Comparison of ENCODE assay signal across 19 cellular contexts in genomic region chr1:62398377-62398776, GRCh38. TPM values are rescaled to one million over a fixed set of nuclear protein-coding genes. Genes with fewer than 3 reads are reported as not detected.
DNase-seq lines count a peak whose midpoint lies in the region; ATAC-seq, FAIRE-seq and TF ChIP-seq lines count a peak whose summit lies in the region.
"Had no signal": no experiment of that assay in that cellular context is flagged by ENCODE, and none has a peak within 500 bp of the region (broad histone marks: within the 10 kb centered on the region; RNA-seq: fewer than 3 reads in every experiment).

No MANE protein-coding gene starts in this region.

- no peaks in the 10 kb centered on the region for H3K4me1 ChIP-seq in astrocyte (ENCODE audit: insufficient read depth, low read length)
- peaks cover 22% of the 10 kb centered on the region for H3K4me1 ChIP-seq in foreskin keratinocyte
- H3K4me1 ChIP-seq: ascending aorta, gastroesophageal sphincter, right atrium auricular region had no signal

- no peaks in the 10 kb centered on the region for H4K20me1 ChIP-seq in astrocyte (ENCODE audit: insufficient read depth, low read length)

- H3K4me3 Mint-ChIP-seq in HFFc6, result no peak overlapping the region
- H3K4me3 Mint-ChIP-seq in astrocyte (ENCODE audit: unreplicated experiment), result no peak overlapping the region
- H3K4me3 Mint-ChIP-seq: activated CD8-positive, alpha-beta T cell treated with anti-CD3 and anti-CD28 coated beads, Interleukin-2, amount 10 ng/mL, durations not matched to agents 7 days and 5 days; activated T-helper 17 cell treated with anti-CD3 and anti-CD28 coated beads, Interleukin-2, amount 50 U/mL, for 72 hours; memory B cell; nephron had no signal

- H3K36me3 Mint-ChIP-seq in HFFc6 (ENCODE audit: low read depth) (no peaks in the 10 kb centered on the region), astrocyte (ENCODE audit: low read depth, unreplicated experiment) (no peaks in the 10 kb centered on the region)
- H3K36me3 Mint-ChIP-seq: memory B cell had no signal

- H3K27ac Mint-ChIP-seq in HFFc6, result no peak overlapping the region
- no peak overlapping the region for H3K27ac Mint-ChIP-seq in astrocyte (ENCODE audit: unreplicated experiment)
- H3K27ac Mint-ChIP-seq: activated CD8-positive, alpha-beta T cell treated with anti-CD3 and anti-CD28 coated beads, Interleukin-2, amount 10 ng/mL, durations not matched to agents 7 days and 5 days; activated T-helper 17 cell treated with anti-CD3 and anti-CD28 coated beads, Interleukin-2, amount 50 U/mL, for 72 hours; memory B cell; nephron had no signal

- ATAC-seq in foreskin keratinocyte, result peak; percentile 77
- ATAC-seq in GM19023 (IDR thresholded peaks at IDR 0.05; ENCODE audit: unreplicated experiment), result no peak
- ATAC-seq in HG03196 (IDR thresholded peaks at IDR 0.05; ENCODE audit: unreplicated experiment), result no peak
- ATAC-seq: activated CD8-positive, alpha-beta T cell treated with anti-CD3 and anti-CD28 coated beads, Interleukin-2, amount 10 ng/mL, durations not matched to agents 7 days and 5 days; activated T-helper 17 cell treated with anti-CD3 and anti-CD28 coated beads, Interleukin-2, amount 50 U/mL, for 72 hours; gastroesophageal sphincter had no signal

- H3K27me3 ChIP-seq in astrocyte (ENCODE audit: insufficient read depth, low read length) (peaks cover 2% of the 10 kb centered on the region), foreskin keratinocyte (peaks cover 5% of the 10 kb centered on the region)
- H3K27me3 ChIP-seq: ascending aorta, gastroesophageal sphincter, right atrium auricular region, suprapubic skin had no signal

- H3K27ac ChIP-seq in astrocyte (ENCODE audit: low read depth, low read length) (no peak overlapping the region), foreskin keratinocyte (no peak overlapping the region)
- H3K27ac ChIP-seq: ascending aorta, gastroesophageal sphincter, right atrium auricular region, SK-N-MC, suprapubic skin had no signal

- H2AFZ ChIP-seq in astrocyte (ENCODE audit: low read depth, low read length), result no peak overlapping the region

- DNase-seq in AG04449 (ENCODE audit: low read depth, low spot score), result peak; percentile 17
- DNase-seq in HFFc6, result peak; percentile 72
- peak; percentile 89 for DNase-seq in astrocyte (ENCODE audit: low read depth)
- DNase-seq in foreskin keratinocyte, result peak; percentile 78 to 90
- no peak for DNase-seq in H4 (ENCODE audit: low spot score)
- DNase-seq in dermis blood vessel endothelial cell, result no peak
- DNase-seq: activated CD8-positive, alpha-beta T cell treated with anti-CD3 and anti-CD28 coated beads, Interleukin-2, amount 10 ng/mL, durations not matched to agents 7 days and 5 days; effector CD8-positive, alpha-beta T cell; NCI-H345 had no signal

- no peak for TF ChIP-seq CTCF in AG04449 (IDR thresholded peaks at IDR 0.05; ENCODE audit: insufficient read depth, low read length, missing control alignments)
- no peak for TF ChIP-seq CTCF in HFFc6 (IDR thresholded peaks at IDR 0.05)
- no peak for TF ChIP-seq CTCF in astrocyte (IDR thresholded peaks at IDR 0.05; ENCODE audit: insufficient read depth, low read depth, low read length)
- no peak for TF ChIP-seq CTCF in foreskin keratinocyte (conservative IDR thresholded peaks at IDR 0.05)

- H3K4me3 ChIP-seq in AG04449 (ENCODE audit: low read depth, low read length) (no peak overlapping the region), astrocyte (ENCODE audit: insufficient read depth, low read depth, low read length) (no peak overlapping the region)
- H3K4me3 ChIP-seq: ascending aorta, gastroesophageal sphincter, right atrium auricular region, SK-N-MC, suprapubic skin had no signal

- no peaks in the 10 kb centered on the region for H3K79me2 ChIP-seq in astrocyte (ENCODE audit: insufficient read depth, low read length)

- no peaks in the 10 kb centered on the region for H3K9me3 ChIP-seq in astrocyte (ENCODE audit: insufficient read depth, low read depth, low read length)
- H3K9me3 ChIP-seq: ascending aorta, gastroesophageal sphincter, right atrium auricular region, suprapubic skin had no signal

- 0 out of 2 replicates have a peak, but pooled peaks cover 5% of the 10 kb centered on the region for H3K4me1 Mint-ChIP-seq in HFFc6 (ENCODE audit: low read depth)
- H3K4me1 Mint-ChIP-seq in astrocyte (ENCODE audit: low read depth, unreplicated experiment), result peaks cover 2% of the 10 kb centered on the region
- H3K4me1 Mint-ChIP-seq: activated T-helper 17 cell treated with anti-CD3 and anti-CD28 coated beads, Interleukin-2, amount 50 U/mL, for 72 hours; memory B cell had no signal

- no peak for FAIRE-seq in astrocyte (lab: Jason Lieb, UNC)

- no peak overlapping the region for H3K9ac ChIP-seq in astrocyte (ENCODE audit: low read length)

- H3K27me3 Mint-ChIP-seq in HFFc6 (ENCODE audit: insufficient read depth), result peaks cover 4% of the 10 kb centered on the region
- H3K27me3 Mint-ChIP-seq in astrocyte (ENCODE audit: low read depth, unreplicated experiment), result peaks cover 2% of the 10 kb centered on the region

- H3K36me3 ChIP-seq in astrocyte (ENCODE audit: insufficient read depth, low read length), result no peaks in the 10 kb centered on the region
- H3K36me3 ChIP-seq: ascending aorta, gastroesophageal sphincter, right atrium auricular region, suprapubic skin had no signal

- CTCF ChIA-PET in AG04449 (lab: Yijun Ruan, JAX), result no interaction called here

- POLR2A ChIA-PET in AG04449 (lab: Yijun Ruan, JAX), result no interaction called here

- no peak overlapping the region for H3K4me2 ChIP-seq in astrocyte (ENCODE audit: low read length)

- H3K9me3 Mint-ChIP-seq in HFFc6 (no peaks in the 10 kb centered on the region), astrocyte (ENCODE audit: unreplicated experiment) (no peaks in the 10 kb centered on the region)
- H3K9me3 Mint-ChIP-seq: activated T-helper 17 cell treated with anti-CD3 and anti-CD28 coated beads, Interleukin-2, amount 50 U/mL, for 72 hours; memory B cell; nephron had no signal

RNA-seq across cellular contexts. Expression of gene USP1, which starts 38.5 kb away (rescaled TPM):
- total RNA-seq in HFFc6 (2021; fragmentation: NEBNext Ultra II Directional; extraction: Animal tissue kit (Norgen Biotek cat#: 25700)), result 10 to 100 TPM; 15.0 to 30.9 (median 28.3) TPM
- total RNA-seq in astrocyte, result 11.4 and 12.8 TPM in 2 replicates
- 42.7 and 49.2 TPM in 2 replicates for total RNA-seq in foreskin keratinocyte
- polyA plus RNA-seq in foreskin keratinocyte, result 15.4 and 21.1 TPM in 2 replicates
- 55.4 and 63.2 TPM in 2 replicates for total RNA-seq in H4 (2014; rRNA removed; shearing (Covaris generic))
- total RNA-seq in dermis blood vessel endothelial cell, result 28.1 and 51.7 TPM in 2 replicates

Comparison
In these comparisons a context has a peak if more than half of its experiments do, and no peak if none do; other contexts are left out.
1. DNase-seq: peak in AG04449 (single experiment), HFFc6 (single experiment), astrocyte (single experiment) and foreskin keratinocyte (2 of 2); none in H4 (single experiment) and dermis blood vessel endothelial cell (single experiment).